30 cellular contexts compared by ENCODE assay signal in genomic region chr7:31974351-31974750, GRCh38.
"Had no signal": no experiment of that assay in that cellular context is flagged by ENCODE, and none has a peak within 500 bp of the region (broad histone marks: within the 10 kb centered on the region; RNA-seq: fewer than 3 reads in every experiment).

No MANE protein-coding gene starts in this region.

- H3K27me3 ChIP-seq: adrenal gland, body of pancreas, colonic mucosa, esophagus squamous epithelium had no signal

- H3K9me3 ChIP-seq: adrenal gland, body of pancreas, colonic mucosa, esophagus squamous epithelium had no signal

- DNase-seq: activated CD4-positive, alpha-beta memory T cell treated with anti-CD3 and anti-CD28 coated beads for 36 hours; activated CD4-positive, alpha-beta T cell treated with anti-CD3 and anti-CD28 coated beads for 36 hours; activated CD4-positive, alpha-beta T cell treated with anti-CD3 and anti-CD28 coated beads, Interleukin-2, amount 10 ng/mL, durations not matched to agents 24 days and 14 days; activated CD4-positive, CD25-positive, alpha-beta regulatory T cell; activated CD4-positive, CD25-positive, alpha-beta regulatory T cell treated with anti-CD3 and anti-CD28 coated beads, Interleukin-2, amount 50 U/mL, for 72 hours; activated CD8-positive, alpha-beta memory T cell treated with anti-CD3 and anti-CD28 coated beads, Interleukin-2, amount 10 ng/mL, durations not matched to agents 7 days and 5 days; activated CD8-positive, alpha-beta memory T cell treated with anti-CD3 and anti-CD28 coated beads, Interleukin-2, amount 50 U/mL, for 4 hours; activated CD8-positive, alpha-beta T cell treated with anti-CD3 and anti-CD28 coated beads, Interleukin-2, amount 10 ng/mL, durations not matched to agents 7 days and 5 days; activated effector memory CD4-positive, alpha-beta T cell treated with anti-CD3 and anti-CD28 coated beads, Interleukin-2, amount 50 U/mL, for 16 hours; activated naive CD4-positive, alpha-beta T cell treated with anti-CD3 and anti-CD28 coated beads for 36 hours; activated naive CD8-positive, alpha-beta T cell treated with anti-CD3 and anti-CD28 coated beads for 36 hours; activated naive CD8-positive, alpha-beta T cell treated with anti-CD3 and anti-CD28 coated beads, Interleukin-2, amount 50 U/mL, for 24 hours; activated T-cell treated with anti-CD3 and anti-CD28 coated beads, Interleukin-2, amount 50 U/mL, for 1 hour; activated T-cell treated with anti-CD3 and anti-CD28 coated beads, Interleukin-2, amount 50 U/mL, for 48 hours; adrenal gland; amygdala; aorta; body of pancreas; caudate nucleus; colonic mucosa; effector CD8-positive, alpha-beta T cell; esophagus squamous epithelium; T-helper 2 cell had no signal

- H3K36me3 ChIP-seq: adrenal gland, colonic mucosa, esophagus squamous epithelium had no signal

- H3K36me3 Mint-ChIP-seq: activated CD4-positive, alpha-beta memory T cell treated with anti-CD3 and anti-CD28 coated beads for 36 hours; activated CD8-positive, alpha-beta memory T cell treated with anti-CD3 and anti-CD28 coated beads, Interleukin-2, amount 10 ng/mL, durations not matched to agents 7 days and 5 days; activated naive CD4-positive, alpha-beta T cell treated with anti-CD3 and anti-CD28 coated beads, Interleukin-2, amount 50 U/mL, for 24 hours; activated naive CD8-positive, alpha-beta T cell treated with anti-CD3 and anti-CD28 coated beads for 36 hours had no signal

- ATAC-seq: activated CD4-positive, alpha-beta T cell treated with anti-CD3 and anti-CD28 coated beads for 36 hours; activated CD8-positive, alpha-beta memory T cell treated with anti-CD3 and anti-CD28 coated beads, Interleukin-2, amount 10 ng/mL, durations not matched to agents 7 days and 5 days; activated CD8-positive, alpha-beta T cell treated with anti-CD3 and anti-CD28 coated beads, Interleukin-2, amount 10 ng/mL, durations not matched to agents 7 days and 5 days; activated naive CD8-positive, alpha-beta T cell treated with anti-CD3 and anti-CD28 coated beads, Interleukin-2, amount 50 U/mL, for 24 hours; body of pancreas had no signal

- H3K4me1 ChIP-seq: adrenal gland, body of pancreas, colonic mucosa, esophagus squamous epithelium had no signal

- H3K4me1 Mint-ChIP-seq: activated CD4-positive, alpha-beta T cell treated with anti-CD3 and anti-CD28 coated beads for 36 hours; activated CD4-positive, alpha-beta T cell treated with anti-CD3 and anti-CD28 coated beads, Interleukin-2, amount 10 ng/mL, durations not matched to agents 24 days and 14 days; activated CD8-positive, alpha-beta memory T cell treated with anti-CD3 and anti-CD28 coated beads, Interleukin-2, amount 10 ng/mL, durations not matched to agents 7 days and 5 days; activated naive CD4-positive, alpha-beta T cell treated with anti-CD3 and anti-CD28 coated beads, Interleukin-2, amount 50 U/mL, for 24 hours; activated naive CD8-positive, alpha-beta T cell treated with anti-CD3 and anti-CD28 coated beads for 36 hours; activated naive CD8-positive, alpha-beta T cell treated with anti-CD3 and anti-CD28 coated beads, Interleukin-2, amount 50 U/mL, for 24 hours had no signal

- H3K4me3 Mint-ChIP-seq: activated CD4-positive, alpha-beta memory T cell treated with anti-CD3 and anti-CD28 coated beads for 36 hours; activated CD4-positive, alpha-beta T cell treated with anti-CD3 and anti-CD28 coated beads for 36 hours; activated CD4-positive, alpha-beta T cell treated with anti-CD3 and anti-CD28 coated beads, Interleukin-2, amount 10 ng/mL, durations not matched to agents 24 days and 14 days; activated CD8-positive, alpha-beta memory T cell treated with anti-CD3 and anti-CD28 coated beads, Interleukin-2, amount 10 ng/mL, durations not matched to agents 7 days and 5 days; activated CD8-positive, alpha-beta T cell treated with anti-CD3 and anti-CD28 coated beads, Interleukin-2, amount 10 ng/mL, durations not matched to agents 7 days and 5 days; activated naive CD4-positive, alpha-beta T cell treated with anti-CD3 and anti-CD28 coated beads for 36 hours; activated naive CD4-positive, alpha-beta T cell treated with anti-CD3 and anti-CD28 coated beads, Interleukin-2, amount 50 U/mL, for 24 hours; activated naive CD8-positive, alpha-beta T cell treated with anti-CD3 and anti-CD28 coated beads for 36 hours; activated naive CD8-positive, alpha-beta T cell treated with anti-CD3 and anti-CD28 coated beads, Interleukin-2, amount 50 U/mL, for 24 hours; activated T-helper 1 cell treated with anti-CD3 and anti-CD28 coated beads, Interleukin-12 subunit alpha, Interleukin-12 subunit beta, Interleukin-2, Interleukin-4 antibody, amounts not matched to agents 30 ng/mL and 10 ng/mL and 1 ng/mL, durations not matched to agents 14 hours and 24 hours and 36 hours had no signal

- FAIRE-seq: endometrium, endothelial cell of umbilical vein, frontal cortex had no signal

- H3K4me3 ChIP-seq: adrenal gland, body of pancreas, colonic mucosa, esophagus squamous epithelium had no signal

- H3K9me3 Mint-ChIP-seq: activated T-helper 1 cell treated with anti-CD3 and anti-CD28 coated beads, Interleukin-12 subunit alpha, Interleukin-12 subunit beta, Interleukin-2, Interleukin-4 antibody, amounts not matched to agents 30 ng/mL and 10 ng/mL and 1 ng/mL, durations not matched to agents 14 hours and 24 hours and 36 hours had no signal

- H3K27me3 Mint-ChIP-seq: activated CD4-positive, alpha-beta memory T cell treated with anti-CD3 and anti-CD28 coated beads for 36 hours; activated CD4-positive, alpha-beta T cell treated with anti-CD3 and anti-CD28 coated beads for 36 hours; activated CD4-positive, alpha-beta T cell treated with anti-CD3 and anti-CD28 coated beads, Interleukin-2, amount 10 ng/mL, durations not matched to agents 24 days and 14 days; activated CD8-positive, alpha-beta memory T cell treated with anti-CD3 and anti-CD28 coated beads, Interleukin-2, amount 10 ng/mL, durations not matched to agents 7 days and 5 days; activated naive CD4-positive, alpha-beta T cell treated with anti-CD3 and anti-CD28 coated beads, Interleukin-2, amount 50 U/mL, for 24 hours; activated naive CD8-positive, alpha-beta T cell treated with anti-CD3 and anti-CD28 coated beads for 36 hours; activated naive CD8-positive, alpha-beta T cell treated with anti-CD3 and anti-CD28 coated beads, Interleukin-2, amount 50 U/mL, for 24 hours had no signal

- H3K27ac ChIP-seq: adrenal gland, body of pancreas, colonic mucosa, epithelial cell of prostate, esophagus squamous epithelium had no signal

- H3K27ac Mint-ChIP-seq: activated CD4-positive, alpha-beta memory T cell treated with anti-CD3 and anti-CD28 coated beads for 36 hours; activated CD4-positive, alpha-beta T cell treated with anti-CD3 and anti-CD28 coated beads for 36 hours; activated CD4-positive, alpha-beta T cell treated with anti-CD3 and anti-CD28 coated beads, Interleukin-2, amount 10 ng/mL, durations not matched to agents 24 days and 14 days; activated CD8-positive, alpha-beta memory T cell treated with anti-CD3 and anti-CD28 coated beads, Interleukin-2, amount 10 ng/mL, durations not matched to agents 7 days and 5 days; activated CD8-positive, alpha-beta T cell treated with anti-CD3 and anti-CD28 coated beads, Interleukin-2, amount 10 ng/mL, durations not matched to agents 7 days and 5 days; activated naive CD4-positive, alpha-beta T cell treated with anti-CD3 and anti-CD28 coated beads for 36 hours; activated naive CD4-positive, alpha-beta T cell treated with anti-CD3 and anti-CD28 coated beads, Interleukin-2, amount 50 U/mL, for 24 hours; activated naive CD8-positive, alpha-beta T cell treated with anti-CD3 and anti-CD28 coated beads for 36 hours; activated naive CD8-positive, alpha-beta T cell treated with anti-CD3 and anti-CD28 coated beads, Interleukin-2, amount 50 U/mL, for 24 hours; activated T-helper 1 cell treated with anti-CD3 and anti-CD28 coated beads, Interleukin-12 subunit alpha, Interleukin-12 subunit beta, Interleukin-2, Interleukin-4 antibody, amounts not matched to agents 30 ng/mL and 10 ng/mL and 1 ng/mL, durations not matched to agents 14 hours and 24 hours and 36 hours; activated T-helper 2 cell treated with anti-CD3 and anti-CD28 coated beads, Interferon-gamma antibody, Interleukin-2, Interleukin-4, amounts not matched to agents 10 μg/mL and 5 μg/mL and 100 μg/mL, durations not matched to agents 14 hours and 24 hours and 36 hours had no signal
